ENCODE assay signal across 8 cellular contexts in genomic region chr3:133211449-133211848, GRCh38.
DNase-seq lines count a peak whose midpoint lies in the region; ATAC-seq and TF ChIP-seq lines count a peak whose summit lies in the region.

No MANE protein-coding gene starts in this region.

- no peak for TF ChIP-seq CTCF in vagina (IDR thresholded peaks at IDR 0.05)

- WGBS in right cardiac atrium, result 16% methylated on average over 2 of the region's 2 CpGs

- intact Hi-C loops in right cardiac atrium (cut with DNase I), result no loop called here
- intact Hi-C loops in cardiac septum (cut with DNase I), result no loop called here
- intact Hi-C loops in vagina (cut with DNase I), result no loop called here

- no peak for DNase-seq in right cardiac atrium
- no peak for DNase-seq in cardiac septum (ENCODE audit: low spot score)
- peak; percentile 38 for DNase-seq in SK-N-DZ (ENCODE audit: low spot score)
- peak; percentile 30 for DNase-seq in putamen (ENCODE audit: low spot score)
- DNase-seq in inferior parietal cortex (ENCODE audit: extremely low spot score), result no peak
- no peak for DNase-seq in activated gamma-delta T cell (lab: John Stamatoyannopoulos, UW)
- no peak for DNase-seq in vagina (ENCODE audit: extremely low spot score in 2 of 2)

- no peaks in the 10 kb centered on the region for H3K36me3 ChIP-seq in vagina

- ATAC-seq in right cardiac atrium, result peak; percentile 26 to 82
- ATAC-seq in HG03135 (IDR thresholded peaks at IDR 0.05; ENCODE audit: unreplicated experiment), result peak; percentile 99

- H3K27ac ChIP-seq in right cardiac atrium (ENCODE audit: low read length), result no peak overlapping the region
- no peak overlapping the region for H3K27ac ChIP-seq in vagina

- H3K27me3 ChIP-seq in right cardiac atrium (ENCODE audit: control insufficient read depth, insufficient read depth) (no peaks in the 10 kb centered on the region), vagina (no peaks in the 10 kb centered on the region)

- no peak overlapping the region for H3K4me3 ChIP-seq in right cardiac atrium (ENCODE audit: low read length)
- no peak overlapping the region for H3K4me3 ChIP-seq in vagina

- no peaks in the 10 kb centered on the region for H3K9me3 ChIP-seq in right cardiac atrium (ENCODE audit: control insufficient read depth, low read length)
- H3K9me3 ChIP-seq in vagina, result no peaks in the 10 kb centered on the region

- no peak for TF ChIP-seq POLR2A in vagina (IDR thresholded peaks at IDR 0.05)

- H3K4me1 ChIP-seq in right cardiac atrium (ENCODE audit: control insufficient read depth, insufficient read depth, low read length) (peaks cover 1% of the 10 kb centered on the region), vagina (no peaks in the 10 kb centered on the region)

Comparison
In these comparisons a context has a peak if more than half of its experiments do, and no peak if none do; other contexts are left out.
1. DNase-seq: peak in SK-N-DZ (single experiment) and putamen (single experiment); none in right cardiac atrium (0 of 3), cardiac septum (single experiment), inferior parietal cortex (single experiment), activated gamma-delta T cell (single experiment) and vagina (0 of 2).